Comparison of ENCODE assay signal across 8 cellular contexts in genomic region chr6:36679043-36679821, GRCh38. TPM values are rescaled to one million over a fixed set of nuclear protein-coding genes. Genes with fewer than 3 reads are reported as not detected.
DNase-seq lines count a peak whose midpoint lies in the region; ATAC-seq and TF ChIP-seq lines count a peak whose summit lies in the region.

No MANE protein-coding gene starts in this region.

- H3K27ac Mint-ChIP-seq in CD8-positive, alpha-beta T cell = peak overlapping the region; percentile 87
- no peak overlapping the region for H3K27ac Mint-ChIP-seq in WTC11
- H3K27ac Mint-ChIP-seq in effector memory CD8-positive, alpha-beta T cell = peak overlapping the region; percentile 97 to 98

- intact Hi-C loops in CD8-positive, alpha-beta T cell (cut with DNase I, micrococcal nuclease) = loop anchor here in 1 of 2 experiments (5.0 kb wide), 1 partner anchor 1792 kb away; the partner anchor contains the start of genes ANKS1A and TAF11

- peak overlapping the region; percentile 78 for H3K4me3 ChIP-seq in CD8-positive, alpha-beta T cell (ENCODE audit: low read depth, low read length)
- H3K4me3 ChIP-seq in mesendoderm (ENCODE audit: low read length) (peak overlapping the region; percentile 28), suprapubic skin (peak overlapping the region; percentile 97)

- H3K36me3 ChIP-seq in CD8-positive, alpha-beta T cell (ENCODE audit: insufficient read depth, low read length) = no peaks in the 10 kb centered on the region
- no peaks in the 10 kb centered on the region for H3K36me3 ChIP-seq in mesendoderm (ENCODE audit: control insufficient read depth, insufficient read depth, low read length)
- peaks cover 9% of the 10 kb centered on the region for H3K36me3 ChIP-seq in suprapubic skin

- H3K79me1 ChIP-seq in mesendoderm (ENCODE audit: low read length) = no peaks in the 10 kb centered on the region

- no peaks in the 10 kb centered on the region for H3K9me3 Mint-ChIP-seq in CD8-positive, alpha-beta T cell
- no peaks in the 10 kb centered on the region for H3K9me3 Mint-ChIP-seq in WTC11
- H3K9me3 Mint-ChIP-seq in effector memory CD8-positive, alpha-beta T cell = no peaks in the 10 kb centered on the region

- peak overlapping the region; percentile 79 for H3K56ac ChIP-seq in mesendoderm (ENCODE audit: low read length)

- no peak overlapping the region for H2BK5ac ChIP-seq in mesendoderm (ENCODE audit: low read length)

- H3K4me2 ChIP-seq in mesendoderm (ENCODE audit: low read length) = peak overlapping the region; percentile 74

- POLR2A ChIA-PET in CD8-positive, alpha-beta T cell (lab: Charles Lee) = interaction anchor here (0.6 to 1.4 kb wide), 9 partner anchors 11 to 394 kb away, joined by 3 to 6 read pairs (median 3); no protein-coding TSS in a partner anchor
- POLR2A ChIA-PET in WTC11 (lab: Charles Lee) = interaction anchor here (0.8 to 1.3 kb wide), 4 partner anchors 10 to 73 kb away, joined by 3 to 12 read pairs (median 4); no protein-coding TSS in a partner anchor

- no peak overlapping the region for H4K8ac ChIP-seq in mesendoderm (ENCODE audit: low read depth, low read length)

- WGBS in mesendoderm (ENCODE audit: extremely low coverage, insufficient coverage, low lambda C conversion rate) = no CpG with 5 or more reads among the region's 60 CpGs
- WGBS in suprapubic skin = 0% methylated on average over 7 of the region's 60 CpGs

- H3K23ac ChIP-seq in mesendoderm (ENCODE audit: low read length) = no peak overlapping the region

- no peak overlapping the region for H2BK120ac ChIP-seq in mesendoderm (ENCODE audit: low read depth, low read length)

- H3K27ac ChIP-seq in CD8-positive, alpha-beta T cell (ENCODE audit: low read depth, low read length) = no peak overlapping the region
- no peak overlapping the region for H3K27ac ChIP-seq in mesendoderm (ENCODE audit: low read depth, low read length)
- peak overlapping the region; percentile 100 for H3K27ac ChIP-seq in suprapubic skin

- CTCF ChIA-PET in CD8-positive, alpha-beta T cell (lab: Charles Lee) = interaction anchor here (0.6 to 5.4 kb wide), 19 partner anchors 11 to 618 kb away, joined by 3 to 30 read pairs (median 4); no protein-coding TSS in a partner anchor
- CTCF ChIA-PET in WTC11 (lab: Charles Lee) = interaction anchor here (0.6 to 1.9 kb wide), 18 partner anchors 10 to 664 kb away, joined by 3 to 20 read pairs (median 3); no protein-coding TSS in a partner anchor

- TF ChIP-seq CTCF in CD8-positive, alpha-beta T cell (IDR thresholded peaks at IDR 0.05) = no peak
- no peak for TF ChIP-seq CTCF in WTC11 (IDR thresholded peaks at IDR 0.05)
- no peak for TF ChIP-seq CTCF in suprapubic skin (IDR thresholded peaks at IDR 0.05)

- H3K79me2 ChIP-seq in mesendoderm (ENCODE audit: control insufficient read depth, insufficient read depth, low read length) = no peaks in the 10 kb centered on the region

- TF ChIP-seq POLR2A in suprapubic skin (IDR thresholded peaks at IDR 0.05) = peak in 1 of 2 donors; percentile 75

- no peak overlapping the region for H2AK5ac ChIP-seq in mesendoderm (ENCODE audit: low read length)

- peak overlapping the region; percentile 10 for H3K18ac ChIP-seq in mesendoderm (ENCODE audit: low read length)

- peak overlapping the region; percentile 92 for H3K4me3 Mint-ChIP-seq in CD8-positive, alpha-beta T cell
- H3K4me3 Mint-ChIP-seq in WTC11 = peak overlapping the region; percentile 92
- peak overlapping the region; percentile 93 to 96 for H3K4me3 Mint-ChIP-seq in effector memory CD8-positive, alpha-beta T cell

- no peaks in the 10 kb centered on the region for H3K9me3 ChIP-seq in CD8-positive, alpha-beta T cell (ENCODE audit: low read length)
- no peaks in the 10 kb centered on the region for H3K9me3 ChIP-seq in suprapubic skin

- no peak overlapping the region for H4K5ac ChIP-seq in mesendoderm (ENCODE audit: low read length)

- H3K27me3 ChIP-seq in CD8-positive, alpha-beta T cell (ENCODE audit: insufficient read depth, low read length) = no peaks in the 10 kb centered on the region
- H3K27me3 ChIP-seq in mesendoderm (ENCODE audit: insufficient read depth, low read length, poor library complexity) (peaks cover 2% of the 10 kb centered on the region), suprapubic skin (no peaks in the 10 kb centered on the region)

- peaks cover 25% of the 10 kb centered on the region for H3K4me1 Mint-ChIP-seq in CD8-positive, alpha-beta T cell (ENCODE audit: low read depth)
- H3K4me1 Mint-ChIP-seq in WTC11 = peaks cover 52% of the 10 kb centered on the region
- peaks cover 20 to 25% of the 10 kb centered on the region in 2 donors for H3K4me1 Mint-ChIP-seq in effector memory CD8-positive, alpha-beta T cell (ENCODE audit: low read depth in 2 of 2)

- H3K9ac ChIP-seq in mesendoderm (ENCODE audit: low read length) = peak overlapping the region; percentile 72

- DNase-seq in CD8-positive, alpha-beta T cell = peak in 3 of 7 experiments; percentile 15 to 55 (median 27)
- DNase-seq in HT1080 (ENCODE audit: low read depth) (peak; percentile 46), WTC11 (ENCODE audit: low spot score) (peak; percentile 44), mesendoderm (peak; percentile 74), suprapubic skin (ENCODE audit: low spot score in 2 of 2) (peak; percentile 94 to 95)
- peak; percentile 18 to 22 (median 19) for DNase-seq in effector memory CD8-positive, alpha-beta T cell

- H3K4ac ChIP-seq in mesendoderm (ENCODE audit: low read depth, low read length) = no peak overlapping the region

- H2BK15ac ChIP-seq in mesendoderm (replicated peaks; ENCODE audit: low read depth) = no peak overlapping the region

- peak; percentile 63 for TF ChIP-seq EP300 in suprapubic skin (IDR thresholded peaks at IDR 0.05)

- peaks cover 6% of the 10 kb centered on the region for H3K27me3 Mint-ChIP-seq in CD8-positive, alpha-beta T cell (ENCODE audit: low read depth)
- peaks cover 35% of the 10 kb centered on the region for H3K27me3 Mint-ChIP-seq in WTC11 (ENCODE audit: low read depth)
- H3K27me3 Mint-ChIP-seq in effector memory CD8-positive, alpha-beta T cell = no peaks in the 10 kb centered on the region

- no peak for ATAC-seq in CD8-positive, alpha-beta T cell
- ATAC-seq in WTC11 (peak; percentile 6), GM19467 (IDR thresholded peaks at IDR 0.05; ENCODE audit: unreplicated experiment) (no peak), HG02884 (IDR thresholded peaks at IDR 0.05; ENCODE audit: unreplicated experiment) (no peak)
- ATAC-seq in effector memory CD8-positive, alpha-beta T cell (replicated peaks) = no peak

- peaks cover 25% of the 10 kb centered on the region for H3K4me1 ChIP-seq in CD8-positive, alpha-beta T cell (ENCODE audit: insufficient read depth, low read length)
- H3K4me1 ChIP-seq in mesendoderm (ENCODE audit: control insufficient read depth, low read depth, low read length) (peaks cover 3% of the 10 kb centered on the region), suprapubic skin (peaks cover 61% of the 10 kb centered on the region)

- H3K36me3 Mint-ChIP-seq in CD8-positive, alpha-beta T cell = peaks cover 7% of the 10 kb centered on the region
- H3K36me3 Mint-ChIP-seq in WTC11 = peaks cover 9% of the 10 kb centered on the region
- H3K36me3 Mint-ChIP-seq in effector memory CD8-positive, alpha-beta T cell (ENCODE audit: insufficient read depth) = peaks cover 59% of the 10 kb centered on the region

TF ChIP-seq in WTC11, 78 proteins besides CTCF, POLR2A, EP300 and RAD21 (continues in another document):
- no peak for TF ChIP-seq ATF6 (CRISPR knock-in tag; IDR thresholded peaks at IDR 0.05)
- no peak for TF ChIP-seq NR3C1 (CRISPR knock-in tag; conservative IDR thresholded peaks at IDR 0.05; ENCODE audit: low read depth)
- TF ChIP-seq NFE2L1 (CRISPR knock-in tag; IDR thresholded peaks at IDR 0.05) = no peak
- TF ChIP-seq ERG (CRISPR knock-in tag; IDR thresholded peaks at IDR 0.05) = no peak

RNA-seq across cellular contexts. Expression of gene CDKN1A, which starts 0.7 kb away (rescaled TPM):
- 10 to 100 TPM; 71.3 to 78.7 TPM for total RNA-seq in CD8-positive, alpha-beta T cell
- total RNA-seq in HT1080 (2014; rRNA removed; shearing (Covaris generic)) = 151 and 200 TPM in 2 replicates
- 375 and 395 TPM in 2 replicates for polyA plus RNA-seq in HT1080 (2015; cell fraction: cytosol; rRNA removed)
- 241 and 252 TPM in 2 replicates for polyA plus RNA-seq in HT1080 (2015; cell fraction: nucleus; rRNA removed)
- total RNA-seq in WTC11 (2021) = 35.9 to 75.1 TPM (median 38.1 TPM) in 3 replicates
- 6.0 TPM for polyA plus RNA-seq in mesendoderm (2013, experiment 1 of 2)
- 5.9 TPM for polyA plus RNA-seq in mesendoderm (2013, experiment 2 of 2)
- 100 to 1,000 TPM; 138 to 315 (median 207) TPM for total RNA-seq in suprapubic skin

RNA-seq across cellular contexts. Expression of gene RAB44, which starts 18.4 kb away (rescaled TPM):
- under 1 TPM in 1 of 2 experiments, not detected in 1; 0.08 TPM for total RNA-seq in CD8-positive, alpha-beta T cell
- not detected in 2 replicates for total RNA-seq in HT1080 (2014; rRNA removed; shearing (Covaris generic))
- polyA plus RNA-seq in HT1080 (2015; cell fraction: cytosol; rRNA removed) = not detected in 2 replicates
- 0.05 TPM in 1 of 2 replicates, not detected in the other for polyA plus RNA-seq in HT1080 (2015; cell fraction: nucleus; rRNA removed)
- total RNA-seq in WTC11 (2021) (0.07 to 0.11 TPM in 2 of 3 replicates, not detected in the other), suprapubic skin (1 to 10 TPM in 1 of 4 donors, under 1 TPM in 2, not detected in 1; 0.16 to 1.1 (median 0.17) TPM)
- polyA plus RNA-seq in mesendoderm (2013, experiment 1 of 2) = 0.01 TPM
- polyA plus RNA-seq in mesendoderm (2013, experiment 2 of 2) = not detected

Comparison
In these comparisons a context has a peak if more than half of its experiments do, and no peak if none do; other contexts are left out.
1. H3K4me3 ChIP-seq: peak in every context shown above with its lines; median percentile 97 in suprapubic skin; 78 in CD8-positive, alpha-beta T cell; 28 in mesendoderm.